In the genomic region with DNA sequence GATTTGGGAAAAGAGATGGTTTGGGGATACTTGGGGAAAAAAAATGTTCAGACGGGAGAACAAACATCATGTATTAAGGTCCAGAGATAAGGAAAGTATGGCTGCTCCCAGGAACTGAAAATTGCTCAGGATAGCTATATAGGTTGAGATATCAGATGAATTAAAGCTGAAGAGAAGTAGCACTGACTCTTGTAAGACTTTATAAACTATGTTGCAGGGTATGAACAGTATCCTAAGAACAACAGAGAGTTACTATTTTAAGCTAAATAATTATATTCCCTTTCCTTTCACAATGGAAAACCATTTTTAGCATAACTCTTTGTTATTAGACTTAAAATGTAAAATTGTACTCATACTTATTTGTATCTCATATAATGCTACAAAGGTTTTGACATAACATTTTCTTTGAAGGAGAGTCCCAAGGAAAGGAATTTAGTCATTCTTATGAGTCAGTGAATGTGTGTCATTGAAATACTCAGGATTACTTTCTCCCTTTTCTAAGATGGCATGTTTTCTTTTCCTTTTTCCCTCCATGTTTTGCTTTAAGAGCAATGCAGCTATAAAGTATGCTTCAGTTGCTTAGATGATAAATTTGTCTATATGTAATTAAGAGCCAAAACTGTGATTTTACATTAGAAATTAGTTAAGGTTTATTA, we compare ENCODE assay signal across 16 cellular contexts.
A peak's percentile ranks its signal among the peaks of the same experiment; 100 is the strongest.
DNase-seq lines count a peak whose midpoint lies in the region; ATAC-seq and TF ChIP-seq lines count a peak whose summit lies in the region.
"Had no signal": no experiment of that assay in that cellular context is flagged by ENCODE, and none has a peak within 500 bp of the region (broad histone marks: within the 10 kb centered on the region; RNA-seq: fewer than 3 reads in every experiment).

No MANE protein-coding gene starts in this region.

- peaks cover 3% of the 10 kb centered on the region for H3K9me3 Mint-ChIP-seq in activated T-helper 17 cell treated with anti-CD3 and anti-CD28 coated beads, Interleukin-2, amount 50 U/mL, for 72 hours

- no peaks in the 10 kb centered on the region for H3K27me3 Mint-ChIP-seq in activated T-helper 17 cell treated with anti-CD3 and anti-CD28 coated beads, Interleukin-2, amount 50 U/mL, for 72 hours
- H3K27me3 Mint-ChIP-seq: activated CD4-positive, alpha-beta T cell treated with anti-CD3 and anti-CD28 coated beads for 36 hours; effector memory CD8-positive, alpha-beta T cell; T-helper 17 cell had no signal

- ATAC-seq in activated T-helper 17 cell treated with anti-CD3 and anti-CD28 coated beads, Interleukin-2, amount 50 U/mL, for 72 hours (replicated peaks), result peak; percentile 44
- ATAC-seq in sciatic nerve, result no peak
- ATAC-seq: activated CD4-positive, alpha-beta T cell treated with anti-CD3 and anti-CD28 coated beads for 36 hours; effector memory CD8-positive, alpha-beta T cell; T-helper 17 cell had no signal

- intact Hi-C loops in sciatic nerve (cut with DNase I), result no loop called here

- H3K4me1 Mint-ChIP-seq in activated T-helper 17 cell treated with anti-CD3 and anti-CD28 coated beads, Interleukin-2, amount 50 U/mL, for 72 hours, result peaks cover 14% of the 10 kb centered on the region

- DNase-seq in HCEC 1CT, result peak; percentile 72
- peak; percentile 60 for DNase-seq in fibroblast of pulmonary artery (ENCODE audit: low read depth)
- peak; percentile 12 for DNase-seq in smooth muscle cell of the brain vasculature (ENCODE audit: low read depth, low spot score)
- DNase-seq in GM20000 (ENCODE audit: low spot score), result no peak
- no peak for DNase-seq in sciatic nerve (ENCODE audit: low spot score)
- no peak for DNase-seq in NCI-H1694 (lab: John Stamatoyannopoulos, UW)
- DNase-seq in NCI-H128 (lab: John Stamatoyannopoulos, UW; ENCODE audit: unreplicated experiment), result no peak
- DNase-seq: activated CD4-positive, alpha-beta T cell treated with anti-CD3 and anti-CD28 coated beads for 36 hours; activated T-cell treated with anti-CD3 and anti-CD28 coated beads, Interleukin-2, amount 50 U/mL, for 48 hours; CD8-positive, alpha-beta memory T cell; effector memory CD8-positive, alpha-beta T cell; hippocampal formation; NCI-H1048; sigmoid colon; T-helper 17 cell had no signal

- H3K36me3 Mint-ChIP-seq in activated T-helper 17 cell treated with anti-CD3 and anti-CD28 coated beads, Interleukin-2, amount 50 U/mL, for 72 hours (ENCODE audit: low read depth), result no peaks in the 10 kb centered on the region

- no peak overlapping the region for H3K27ac Mint-ChIP-seq in activated T-helper 17 cell treated with anti-CD3 and anti-CD28 coated beads, Interleukin-2, amount 50 U/mL, for 72 hours
- H3K27ac Mint-ChIP-seq: activated CD4-positive, alpha-beta T cell treated with anti-CD3 and anti-CD28 coated beads for 36 hours; effector memory CD8-positive, alpha-beta T cell; T-helper 17 cell had no signal

- H3K4me3 ChIP-seq in fibroblast of pulmonary artery (replicated peaks; ENCODE audit: low read depth, low read length), result no peak overlapping the region
- H3K4me3 ChIP-seq: sigmoid colon had no signal

- H3K4me3 Mint-ChIP-seq in activated T-helper 17 cell treated with anti-CD3 and anti-CD28 coated beads, Interleukin-2, amount 50 U/mL, for 72 hours, result no peak overlapping the region
- H3K4me3 Mint-ChIP-seq: activated CD4-positive, alpha-beta T cell treated with anti-CD3 and anti-CD28 coated beads for 36 hours; CD8-positive, alpha-beta memory T cell; effector memory CD8-positive, alpha-beta T cell; T-helper 17 cell had no signal

- TF ChIP-seq CTCF in fibroblast of pulmonary artery (IDR thresholded peaks at IDR 0.05; ENCODE audit: low read length, missing control alignments), result no peak
- TF ChIP-seq CTCF in GM20000 (IDR thresholded peaks at IDR 0.05; ENCODE audit: extremely low read depth, missing control alignments), result no peak

Comparison
In these comparisons a context has a peak if more than half of its experiments do, and no peak if none do; other contexts are left out.
1. DNase-seq: peak in HCEC 1CT (single experiment), fibroblast of pulmonary artery (single experiment) and smooth muscle cell of the brain vasculature (single experiment); none in GM20000 (single experiment), sciatic nerve (single experiment), NCI-H1694 (single experiment) and NCI-H128 (single experiment).